14 cellular contexts compared by ENCODE assay signal in the genomic region with DNA sequence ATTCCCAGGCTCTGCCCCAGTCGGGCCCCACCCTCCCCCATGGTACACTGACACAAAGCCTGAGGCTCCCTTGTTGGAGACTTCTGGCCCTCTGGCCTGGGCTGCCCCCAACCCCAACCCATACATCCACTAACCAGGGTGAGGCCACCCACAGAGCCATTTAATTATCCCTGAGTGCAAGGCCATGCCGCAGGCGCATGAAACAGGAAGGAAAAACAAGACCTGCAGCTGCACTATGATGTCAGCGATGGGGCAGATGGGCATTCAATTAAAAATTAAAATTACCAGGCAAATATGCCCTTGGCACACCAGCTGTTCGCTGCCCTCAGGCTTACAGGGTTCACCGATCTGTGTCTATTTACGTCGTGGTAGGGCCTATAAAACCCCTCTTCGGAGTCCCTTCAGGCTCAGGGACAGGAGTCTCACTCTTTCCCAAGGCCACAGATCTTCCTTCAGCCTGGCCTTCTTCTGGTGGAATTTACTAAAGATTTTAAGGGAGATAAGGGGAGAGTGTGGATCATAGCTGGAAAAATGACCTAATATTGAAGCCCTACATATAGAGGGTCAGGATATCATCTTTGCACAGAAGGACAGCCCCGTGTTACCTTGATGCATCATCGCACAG. TPM values are rescaled to one million over a fixed set of nuclear protein-coding genes. Genes with fewer than 3 reads are reported as not detected.
DNase-seq lines count a peak whose midpoint lies in the region; TF ChIP-seq lines count a peak whose summit lies in the region.
"Had no signal": no experiment of that assay in that cellular context is flagged by ENCODE, and none has a peak within 500 bp of the region (broad histone marks: within the 10 kb centered on the region; RNA-seq: fewer than 3 reads in every experiment).

No MANE protein-coding gene starts in this region.

- no peak overlapping the region for H3K27ac ChIP-seq in stomach
- H3K27ac ChIP-seq: ovary, tibial nerve had no signal

- peaks cover 0 to 7% (median 0%) of the 10 kb centered on the region in 4 donors for H3K4me1 ChIP-seq in stomach

- intact Hi-C loops in stomach (cut with DNase I; ENCODE audit: low total_unique reads): no loop called here

- peaks cover 52% of the 10 kb centered on the region for H3K27me3 Mint-ChIP-seq in activated CD4-positive, alpha-beta T cell treated with anti-CD3 and anti-CD28 coated beads, Interleukin-2, amount 10 ng/mL, durations not matched to agents 7 days and 5 days
- H3K27me3 Mint-ChIP-seq in activated T-cell treated with anti-CD3 and anti-CD28 coated beads, Interleukin-2, amount 50 U/mL, for 24 hours: peaks cover 22% of the 10 kb centered on the region

- no peak for TF ChIP-seq POLR2A in stomach (IDR thresholded peaks at IDR 0.05)

- H3K36me3 ChIP-seq in stomach: no peaks in the 10 kb centered on the region
- H3K36me3 ChIP-seq: ovary, tibial nerve had no signal

- no peak for TF ChIP-seq EP300 in stomach (IDR thresholded peaks at IDR 0.05)

- H3K4me1 Mint-ChIP-seq in activated CD4-positive, alpha-beta T cell treated with anti-CD3 and anti-CD28 coated beads, Interleukin-2, amount 10 ng/mL, durations not matched to agents 7 days and 5 days: peaks cover 31% of the 10 kb centered on the region
- peaks cover 36% of the 10 kb centered on the region for H3K4me1 Mint-ChIP-seq in activated T-cell treated with anti-CD3 and anti-CD28 coated beads, Interleukin-2, amount 50 U/mL, for 24 hours (ENCODE audit: low read depth)

- H3K36me3 Mint-ChIP-seq in activated CD4-positive, alpha-beta T cell treated with anti-CD3 and anti-CD28 coated beads, Interleukin-2, amount 10 ng/mL, durations not matched to agents 7 days and 5 days (ENCODE audit: low read depth): no peaks in the 10 kb centered on the region
- H3K36me3 Mint-ChIP-seq in activated T-cell treated with anti-CD3 and anti-CD28 coated beads, Interleukin-2, amount 50 U/mL, for 24 hours (ENCODE audit: low read depth): no peaks in the 10 kb centered on the region

- no peak overlapping the region for H3K4me3 Mint-ChIP-seq in activated CD4-positive, alpha-beta T cell treated with anti-CD3 and anti-CD28 coated beads, Interleukin-2, amount 10 ng/mL, durations not matched to agents 7 days and 5 days
- H3K4me3 Mint-ChIP-seq in activated T-cell treated with anti-CD3 and anti-CD28 coated beads, Interleukin-2, amount 50 U/mL, for 24 hours: no peak overlapping the region

- WGBS in stomach, 5 donors: 74 to 86% (median 82%) methylated on average over 11 of the region's 11 CpGs

- POLR2A ChIA-PET in activated CD4-positive, alpha-beta T cell treated with anti-CD3 and anti-CD28 coated beads, Interleukin-2, amount 10 ng/mL, durations not matched to agents 7 days and 5 days (lab: Charles Lee): no interaction called here

- H3K4me3 ChIP-seq in stomach: no peak overlapping the region
- H3K4me3 ChIP-seq: ovary, tibial nerve had no signal

- no peak overlapping the region for H3K27ac Mint-ChIP-seq in activated CD4-positive, alpha-beta T cell treated with anti-CD3 and anti-CD28 coated beads, Interleukin-2, amount 10 ng/mL, durations not matched to agents 7 days and 5 days
- no peak overlapping the region for H3K27ac Mint-ChIP-seq in activated T-cell treated with anti-CD3 and anti-CD28 coated beads, Interleukin-2, amount 50 U/mL, for 24 hours

- no peak for TF ChIP-seq CTCF in stomach (IDR thresholded peaks at IDR 0.05)

- CTCF ChIA-PET in activated CD4-positive, alpha-beta T cell treated with anti-CD3 and anti-CD28 coated beads, Interleukin-2, amount 10 ng/mL, durations not matched to agents 7 days and 5 days (lab: Charles Lee): interaction anchor here (1.4 kb wide), 1 partner anchor 190 kb away, joined by 3 read pairs; no protein-coding TSS in a partner anchor

- no peaks in the 10 kb centered on the region for H3K9me3 ChIP-seq in stomach
- H3K9me3 ChIP-seq: ovary, tibial nerve had no signal

- DNase-seq in ELF-1 (ENCODE audit: low read depth, low spot score) (peak; percentile 93), NCI-H2081 (lab: John Stamatoyannopoulos, UW) (peak; percentile 88 to 96), SHP77 (lab: John Stamatoyannopoulos, UW) (peak; percentile 95 to 96), myocyte (ENCODE audit: low read depth) (peak; percentile 45), stomach (no peak), Ammon's horn (ENCODE audit: low spot score) (no peak)
- DNase-seq in activated CD4-positive, alpha-beta T cell treated with anti-CD3 and anti-CD28 coated beads, Interleukin-2, amount 10 ng/mL, durations not matched to agents 7 days and 5 days: no peak
- DNase-seq in activated T-cell treated with anti-CD3 and anti-CD28 coated beads, Interleukin-2, amount 50 U/mL, for 24 hours: no peak
- DNase-seq: Calu3, Kasumi-1, kidney glomerular epithelial cell, ovary had no signal

- no peaks in the 10 kb centered on the region for H3K9me3 Mint-ChIP-seq in activated CD4-positive, alpha-beta T cell treated with anti-CD3 and anti-CD28 coated beads, Interleukin-2, amount 10 ng/mL, durations not matched to agents 7 days and 5 days
- H3K9me3 Mint-ChIP-seq in activated T-cell treated with anti-CD3 and anti-CD28 coated beads, Interleukin-2, amount 50 U/mL, for 24 hours: no peaks in the 10 kb centered on the region

- peaks cover 0 to 4% (median 0%) of the 10 kb centered on the region in 3 donors for H3K27me3 ChIP-seq in stomach
- H3K27me3 ChIP-seq: ovary, tibial nerve had no signal

RNA-seq across cellular contexts. Expression of gene RGS16, which starts 29.6 kb away (rescaled TPM):
- total RNA-seq in myocyte: 5.1 and 12.1 TPM in 2 replicates
- polyA plus RNA-seq in myocyte (2012): 19.6 TPM
- 10 to 100 TPM in 1 of 5 donors, 1 to 10 TPM in 2, under 1 TPM in 1, not detected in 1; 0.58 to 29.0 (median 3.2) TPM for total RNA-seq in stomach
- polyA plus RNA-seq in stomach: 1 to 10 TPM; 1.3 to 2.1 (median 1.9) TPM
- 1 to 10 TPM; 1.9 to 2.0 TPM for total RNA-seq in activated CD4-positive, alpha-beta T cell treated with anti-CD3 and anti-CD28 coated beads, Interleukin-2, amount 10 ng/mL, durations not matched to agents 7 days and 5 days

RNA-seq across cellular contexts. Expression of gene RNASEL, which starts 44.7 kb away (rescaled TPM):
- total RNA-seq in myocyte (9.2 and 11.2 TPM in 2 replicates), stomach (10 to 100 TPM in 1 of 5 donors, 1 to 10 TPM in 4; 4.3 to 11.1 (median 8.0) TPM)
- 5.7 TPM for polyA plus RNA-seq in myocyte (2012)
- 1 to 10 TPM; 3.2 to 4.7 (median 4.5) TPM for polyA plus RNA-seq in stomach
- 1 to 10 TPM; 6.7 to 7.3 TPM for total RNA-seq in activated CD4-positive, alpha-beta T cell treated with anti-CD3 and anti-CD28 coated beads, Interleukin-2, amount 10 ng/mL, durations not matched to agents 7 days and 5 days

RNA-seq across cellular contexts. Expression of gene RGS8, which starts 50.6 kb away (rescaled TPM):
- total RNA-seq in myocyte (not detected in 2 replicates), stomach (not detected)
- polyA plus RNA-seq in myocyte (2012): not detected
- not detected for polyA plus RNA-seq in stomach
- not detected for total RNA-seq in activated CD4-positive, alpha-beta T cell treated with anti-CD3 and anti-CD28 coated beads, Interleukin-2, amount 10 ng/mL, durations not matched to agents 7 days and 5 days
- total RNA-seq: Calu3; T-helper 2 cell treated with Interferon-gamma antibody and Interleukin-4, amounts not matched to agents 100 ng/mL and 5 ng/mL, for 36 hours; tibial nerve had no signal

Comparison
In these comparisons a context has a peak if more than half of its experiments do, and no peak if none do; other contexts are left out.
1. DNase-seq: peak in ELF-1 (single experiment), NCI-H2081 (2 of 2), SHP77 (2 of 2) and myocyte (single experiment); none in stomach (single experiment), Ammon's horn (single experiment), activated CD4-positive, alpha-beta T cell treated with anti-CD3 and anti-CD28 coated beads, Interleukin-2, amount 10 ng/mL, durations not matched to agents 7 days and 5 days (single experiment) and activated T-cell treated with anti-CD3 and anti-CD28 coated beads, Interleukin-2, amount 50 U/mL, for 24 hours (single experiment).